ENCODE assay signal across 8 cellular contexts in genomic region chr16:72092832-72093447, GRCh38. TPM values are rescaled to one million over a fixed set of nuclear protein-coding genes. Genes with fewer than 3 reads are reported as not detected.
DNase-seq lines count a peak whose midpoint lies in the region; ATAC-seq and TF ChIP-seq lines count a peak whose summit lies in the region.

No MANE protein-coding gene starts in this region.

- no peak for TF ChIP-seq EP300 in tibial nerve (IDR thresholded peaks at IDR 0.05)

- H3K4me1 Mint-ChIP-seq in activated naive CD4-positive, alpha-beta T cell treated with anti-CD3 and anti-CD28 coated beads, Interleukin-2, amount 10 ng/mL, durations not matched to agents 7 days and 5 days = peaks cover 42% of the 10 kb centered on the region

- H3K27me3 ChIP-seq in lower lobe of right lung (ENCODE audit: low read depth) (no peaks in the 10 kb centered on the region), tibial nerve (no peaks in the 10 kb centered on the region)

- H3K27me3 Mint-ChIP-seq in activated naive CD4-positive, alpha-beta T cell treated with anti-CD3 and anti-CD28 coated beads, Interleukin-2, amount 10 ng/mL, durations not matched to agents 7 days and 5 days = no peaks in the 10 kb centered on the region

- peak overlapping the region; percentile 98 for H3K4me3 ChIP-seq in lower lobe of right lung
- H3K4me3 ChIP-seq in tibial nerve = peak overlapping the region; percentile 54 to 88 (median 82)

- peak overlapping the region; percentile 97 for H3K4me3 Mint-ChIP-seq in activated naive CD4-positive, alpha-beta T cell treated with anti-CD3 and anti-CD28 coated beads, Interleukin-2, amount 10 ng/mL, durations not matched to agents 7 days and 5 days

- TF ChIP-seq POLR2A in tibial nerve (IDR thresholded peaks at IDR 0.05) = no peak

- WGBS in tibial nerve, 2 donors = 0 to 1% methylated on average over 22 of the region's 22 CpGs

- H3K27ac Mint-ChIP-seq in activated naive CD4-positive, alpha-beta T cell treated with anti-CD3 and anti-CD28 coated beads, Interleukin-2, amount 10 ng/mL, durations not matched to agents 7 days and 5 days = peak overlapping the region; percentile 96

- intact Hi-C loops in lower lobe of right lung (cut with DNase I) = no loop called here

- H3K4me1 ChIP-seq in lower lobe of right lung = peaks cover 41% of the 10 kb centered on the region
- peaks cover 0 to 51% (median 22%) of the 10 kb centered on the region in 4 donors for H3K4me1 ChIP-seq in tibial nerve

- TF ChIP-seq CTCF in lower lobe of right lung (IDR thresholded peaks at IDR 0.05) (no peak), tibial nerve (IDR thresholded peaks at IDR 0.05) (no peak), GM13976 (IDR thresholded peaks at IDR 0.05; ENCODE audit: borderline replicate concordance, control extremely low read depth, extremely low read depth, insufficient read depth, missing control alignments) (no peak)

- in situ Hi-C loops in GM13976 (cut with MboI; ENCODE audit: low sequenced_read_pairs, unreplicated experiment) = no loop called here

- no peaks in the 10 kb centered on the region for H3K9me3 Mint-ChIP-seq in activated naive CD4-positive, alpha-beta T cell treated with anti-CD3 and anti-CD28 coated beads, Interleukin-2, amount 10 ng/mL, durations not matched to agents 7 days and 5 days

- DNase-seq in activated naive CD4-positive, alpha-beta T cell treated with anti-CD3 and anti-CD28 coated beads, Interleukin-2, amount 10 ng/mL, durations not matched to agents 7 days and 5 days = no peak
- DNase-seq in activated naive CD4-positive, alpha-beta T cell (lab: John Stamatoyannopoulos, UW) = no peak
- DNase-seq in RKO (ENCODE audit: low spot score) = peak; percentile 77
- DNase-seq in dermis microvascular lymphatic vessel endothelial cell (ENCODE audit: low read depth in 2 of 2) = peak; percentile 29 to 68
- no peak for DNase-seq in lower lobe of right lung
- no peak for DNase-seq in tibial nerve (ENCODE audit: low spot score in 2 of 2)
- no peak for DNase-seq in GM13976 (ENCODE audit: low spot score)

- H3K36me3 ChIP-seq in lower lobe of right lung (peaks cover 47% of the 10 kb centered on the region), tibial nerve (peaks cover 0 to 54% (median 10%) of the 10 kb centered on the region in 3 donors)

- CTCF ChIA-PET in activated naive CD4-positive, alpha-beta T cell treated with anti-CD3 and anti-CD28 coated beads, Interleukin-2, amount 10 ng/mL, durations not matched to agents 7 days and 5 days (lab: Charles Lee) = no interaction called here

- peaks cover 38% of the 10 kb centered on the region for H3K36me3 Mint-ChIP-seq in activated naive CD4-positive, alpha-beta T cell treated with anti-CD3 and anti-CD28 coated beads, Interleukin-2, amount 10 ng/mL, durations not matched to agents 7 days and 5 days

- H3K9me3 ChIP-seq in lower lobe of right lung = no peaks in the 10 kb centered on the region
- no peaks in the 10 kb centered on the region for H3K9me3 ChIP-seq in tibial nerve

- ATAC-seq in lower lobe of right lung (peak; percentile 50 to 59), HG03139 (IDR thresholded peaks at IDR 0.05; ENCODE audit: unreplicated experiment) (no peak)

- H3K27ac ChIP-seq in lower lobe of right lung = peak overlapping the region; percentile 94
- peak overlapping the region; percentile 70 to 95 (median 83) for H3K27ac ChIP-seq in tibial nerve

RNA-seq across cellular contexts. Expression of gene TXNL4B, which starts 0.5 kb away (rescaled TPM):
- total RNA-seq in dermis microvascular lymphatic vessel endothelial cell = 4.9 and 6.4 TPM in 2 replicates
- 14.4 TPM for total RNA-seq in lower lobe of right lung
- total RNA-seq in tibial nerve = 10 to 100 TPM; 13.1 to 20.5 (median 15.5) TPM

RNA-seq across cellular contexts. Expression of gene DHX38, which starts 0.7 kb away (rescaled TPM):
- total RNA-seq in dermis microvascular lymphatic vessel endothelial cell (64.6 and 74.7 TPM in 2 replicates), lower lobe of right lung (52.5 TPM), tibial nerve (100 to 1,000 TPM in 1 of 4 donors, 10 to 100 TPM in 3; 74.1 to 111 (median 81.0) TPM)

RNA-seq across cellular contexts. Expression of gene HPR, which starts 29.9 kb away (rescaled TPM):
- total RNA-seq in dermis microvascular lymphatic vessel endothelial cell (not detected in 2 replicates), lower lobe of right lung (1.8 TPM), tibial nerve (1 to 10 TPM; 1.2 to 6.3 (median 5.1) TPM)

RNA-seq across cellular contexts. Expression of gene HP, which starts 38.6 kb away (rescaled TPM):
- total RNA-seq in dermis microvascular lymphatic vessel endothelial cell (not detected in 2 replicates), lower lobe of right lung (66.8 TPM), tibial nerve (10 to 100 TPM in 3 of 4 donors, 1 to 10 TPM in 1; 1.5 to 32.4 (median 27.5) TPM)

Comparison
In these comparisons a context has a peak if more than half of its experiments do, and no peak if none do; other contexts are left out.
1. DNase-seq: peak in RKO (single experiment) and dermis microvascular lymphatic vessel endothelial cell (2 of 2); none in activated naive CD4-positive, alpha-beta T cell treated with anti-CD3 and anti-CD28 coated beads, Interleukin-2, amount 10 ng/mL, durations not matched to agents 7 days and 5 days (single experiment), activated naive CD4-positive, alpha-beta T cell (0 of 4), lower lobe of right lung (single experiment), tibial nerve (0 of 2) and GM13976 (single experiment).